8 cellular contexts compared by ENCODE assay signal in the genomic region with DNA sequence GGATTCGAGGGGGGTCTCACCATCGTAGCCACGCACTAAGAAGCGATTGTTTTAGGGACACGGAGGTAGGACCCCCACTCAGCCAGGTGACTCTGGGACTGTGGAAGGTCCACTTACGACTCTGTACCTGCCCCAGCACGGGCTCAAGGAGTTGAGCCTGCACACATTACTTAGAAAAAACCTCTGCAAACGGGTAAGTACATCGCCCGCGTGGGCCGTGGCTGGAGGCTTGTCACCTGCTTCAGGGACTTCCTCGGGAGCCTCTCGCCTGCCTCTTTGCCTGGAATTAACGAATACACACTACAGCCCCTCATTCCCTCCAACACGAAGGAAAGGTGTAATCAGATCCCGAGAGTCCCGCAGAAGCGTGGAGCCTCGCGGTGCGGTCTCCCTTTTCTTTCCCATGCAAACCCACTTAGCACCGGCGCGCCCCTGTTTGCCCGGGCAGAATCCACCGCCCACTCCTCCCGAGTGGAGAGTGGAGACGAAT. TPM values are rescaled to one million over a fixed set of nuclear protein-coding genes. Genes with fewer than 3 reads are reported as not detected.
DNase-seq lines count a peak whose midpoint lies in the region; ATAC-seq and TF ChIP-seq lines count a peak whose summit lies in the region.

No MANE protein-coding gene starts in this region.

- H3K4me3 Mint-ChIP-seq in GM23338, result peak overlapping the region; percentile 98

- peak overlapping the region; percentile 100 for H3K4me2 ChIP-seq in GM23338

- H3K27ac ChIP-seq in GM23338 (ENCODE audit: low read depth) (peak overlapping the region; percentile 84; the same call in 1 of the 2 replicates), SJCRH30 (no peak overlapping the region), ovary (no peak overlapping the region), foreskin keratinocyte (no peak overlapping the region)

- no peaks in the 10 kb centered on the region for H3K27me3 ChIP-seq in GM23338 (ENCODE audit: insufficient read depth)
- H3K27me3 ChIP-seq in SJCRH30, result no peaks in the 10 kb centered on the region
- no peaks in the 10 kb centered on the region for H3K27me3 ChIP-seq in ovary
- H3K27me3 ChIP-seq in foreskin keratinocyte, result peaks cover 81% of the 10 kb centered on the region

- H3K9me3 ChIP-seq in SJCRH30 (replicated peaks), result no peaks in the 10 kb centered on the region
- H3K9me3 ChIP-seq in ovary, result no peaks in the 10 kb centered on the region

- peak overlapping the region; percentile 76 for H3K27ac Mint-ChIP-seq in GM23338

- TF ChIP-seq POLR2A in ovary (IDR thresholded peaks at IDR 0.05), result no peak

- no peak overlapping the region for H2AFZ ChIP-seq in GM23338

- H4K20me1 ChIP-seq in GM23338 (replicated peaks; ENCODE audit: insufficient read depth), result peaks cover 51% of the 10 kb centered on the region

- peaks cover 31% of the 10 kb centered on the region for H3K27me3 Mint-ChIP-seq in GM23338 (ENCODE audit: insufficient read depth, low read depth, poor library complexity)

- H3K9me3 Mint-ChIP-seq in GM23338, result no peaks in the 10 kb centered on the region

- H3K36me3 ChIP-seq in GM23338 (ENCODE audit: insufficient read depth) (peaks cover 31% of the 10 kb centered on the region), SJCRH30 (no peaks in the 10 kb centered on the region; the same call in 1 of the 2 replicates), ovary (no peaks in the 10 kb centered on the region)

- peaks cover 53% of the 10 kb centered on the region for H3K4me1 Mint-ChIP-seq in GM23338

- peaks cover 67% of the 10 kb centered on the region for H3K79me2 ChIP-seq in GM23338 (replicated peaks; ENCODE audit: insufficient read depth)

- H3K4me3 ChIP-seq in GM23338, result peak overlapping the region; percentile 99
- H3K4me3 ChIP-seq in SJCRH30, result peak overlapping the region; percentile 78
- H3K4me3 ChIP-seq in epithelial cell of proximal tubule (ENCODE audit: low read depth, low read length), result peak overlapping the region; percentile 47
- peak overlapping the region; percentile 65 for H3K4me3 ChIP-seq in ovary

- H3K4me1 ChIP-seq in GM23338 (ENCODE audit: insufficient read depth) (peaks cover 59% of the 10 kb centered on the region), SJCRH30 (peaks cover 9% of the 10 kb centered on the region), ovary (ENCODE audit: insufficient read depth) (peaks cover 8% of the 10 kb centered on the region), foreskin keratinocyte (peaks cover 5% of the 10 kb centered on the region)

- H3K36me3 Mint-ChIP-seq in GM23338 (ENCODE audit: low read depth), result peaks cover 53% of the 10 kb centered on the region

- no peak for DNase-seq in GM23338 (ENCODE audit: low spot score)
- no peak for DNase-seq in SJCRH30
- DNase-seq in epithelial cell of proximal tubule (ENCODE audit: low read depth), result no peak
- no peak for DNase-seq in ovary
- DNase-seq in omental fat pad (ENCODE audit: low spot score), result no peak
- DNase-seq in foreskin keratinocyte, result no peak
- DNase-seq in NCI-H510A treated with DMSO at 0.1 percent for 48 hours (lab: John Stamatoyannopoulos, UW), result no peak
- no peak for DNase-seq in HK-2 (ENCODE audit: unreplicated experiment)

- H3F3A ChIP-seq in GM23338 (replicated peaks; ENCODE audit: low read depth), result peaks cover 52% of the 10 kb centered on the region

- 5 to 10% (median 9%) methylated on average over 29 of the region's 29 CpGs for WGBS in ovary, 3 donors

- no peak for ATAC-seq in GM23338
- no peak for ATAC-seq in omental fat pad (ENCODE audit: low FRiP score)
- no peak for ATAC-seq in foreskin keratinocyte

- TF ChIP-seq CTCF in GM23338 (conservative IDR thresholded peaks at IDR 0.05; ENCODE audit: low read depth in 2 of 2) (no peak), epithelial cell of proximal tubule (conservative IDR thresholded peaks at IDR 0.05; ENCODE audit: low read depth, low read length) (no peak), ovary (IDR thresholded peaks at IDR 0.05) (no peak), omental fat pad (IDR thresholded peaks at IDR 0.05) (no peak), foreskin keratinocyte (conservative IDR thresholded peaks at IDR 0.05) (no peak)

- no peaks in the 10 kb centered on the region for H3K9me2 ChIP-seq in GM23338 (ENCODE audit: insufficient read depth)

- TF ChIP-seq EP300 in ovary (IDR thresholded peaks at IDR 0.05), result no peak

- intact Hi-C loops in ovary (cut with DNase I), result loop anchor here in 1 of 4 donors (5.0 kb wide), 1 partner anchor 87 kb away; no protein-coding TSS in a partner anchor

TF ChIP-seq in GM23338, 12 proteins besides CTCF, POLR2A, EP300 and RAD21 (continues in another document):
- TF ChIP-seq EZH2 (IDR thresholded peaks at IDR 0.05; ENCODE audit: low read depth, unreplicated experiment) (no peak), ZNF462 (CRISPR knock-in tag; IDR thresholded peaks at IDR 0.05) (no peak), ZNF114 (CRISPR knock-in tag; IDR thresholded peaks at IDR 0.05) (no peak), JUNB (IDR thresholded peaks at IDR 0.05; ENCODE audit: unreplicated experiment) (no peak), EZH2phosphoT487 (IDR thresholded peaks at IDR 0.05; ENCODE audit: unreplicated experiment) (no peak), ETS1 (IDR thresholded peaks at IDR 0.05) (no peak)

RNA-seq across cellular contexts. Expression of gene PODXL, which starts 0.8 kb away (rescaled TPM):
- total RNA-seq in GM23338 (2014; rRNA removed; shearing (Covaris generic)), result 698 and 727 TPM in 2 replicates
- polyA plus RNA-seq in GM23338 (2016; fragmentation: Nextera tagmentation; extraction: Ambion mirVana) (215 and 220 TPM in 2 replicates), ovary (10 to 100 TPM; 13.2 to 56.5 TPM), foreskin keratinocyte (0.17 and 0.72 TPM in 2 replicates)
- total RNA-seq in SJCRH30 (2014; rRNA removed; shearing (Covaris generic)), result 71.1 and 78.1 TPM in 2 replicates
- total RNA-seq in epithelial cell of proximal tubule (11.4 and 26.3 TPM in 2 replicates), ovary (10 to 100 TPM; 15.9 to 85.1 (median 34.8) TPM), omental fat pad (100 to 1,000 TPM in 1 of 4 donors, 10 to 100 TPM in 3; 40.0 to 102 (median 71.6) TPM), foreskin keratinocyte (0.53 and 2.3 TPM in 2 replicates)

Comparison
In these comparisons a context has a peak if more than half of its experiments do, and no peak if none do; other contexts are left out.
1. H3K4me3 ChIP-seq: peak in every context shown above with its lines; median percentile 99 in GM23338; 78 in SJCRH30; 65 in ovary; 47 in epithelial cell of proximal tubule.